Comparison of ENCODE assay signal across 9 cellular contexts in genomic region chr16:77491091-77491490, GRCh38. TPM values are rescaled to one million over a fixed set of nuclear protein-coding genes. Genes with fewer than 3 reads are reported as not detected.
"Had no signal": no experiment of that assay in that cellular context is flagged by ENCODE, and none has a peak within 500 bp of the region (broad histone marks: within the 10 kb centered on the region; RNA-seq: fewer than 3 reads in every experiment).

No MANE protein-coding gene starts in this region.

- FAIRE-seq: G401.6, GM12878, GM12891, GM12892, GM18507, GM19239 had no signal

- DNase-seq: GDM1, GF-D8 had no signal

- H3K4me3 ChIP-seq: GM12878 had no signal

- ATAC-seq: GM12878 had no signal

RNA-seq across cellular contexts. Expression of gene ADAMTS18, which starts 56.3 kb away (rescaled TPM):
- total RNA-seq: G401, GM12878 had no signal
- polyA plus RNA-seq: GM12878 had no signal
